ENCODE assay signal across 36 cellular contexts in genomic region chr7:108158766-108159165, GRCh38. TPM values are rescaled to one million over a fixed set of nuclear protein-coding genes. Genes with fewer than 3 reads are reported as not detected.
DNase-seq lines count a peak whose midpoint lies in the region; ATAC-seq and TF ChIP-seq lines count a peak whose summit lies in the region.
"Had no signal": no experiment of that assay in that cellular context is flagged by ENCODE, and none has a peak within 500 bp of the region (broad histone marks: within the 10 kb centered on the region; RNA-seq: fewer than 3 reads in every experiment).

No MANE protein-coding gene starts in this region.

- no peak overlapping the region for H3K27ac ChIP-seq in left ventricle myocardium inferior (replicated peaks)
- H3K27ac ChIP-seq: gastrocnemius medialis, testis had no signal

- no peaks in the 10 kb centered on the region for H3K36me3 ChIP-seq in left ventricle myocardium inferior
- H3K36me3 ChIP-seq: gastrocnemius medialis had no signal

- no peaks in the 10 kb centered on the region for H3K4me1 ChIP-seq in left ventricle myocardium inferior
- H3K4me1 ChIP-seq: BE2C, gastrocnemius medialis, testis had no signal

- H3K9me3 Mint-ChIP-seq in naive thymus-derived CD8-positive, alpha-beta T cell: peaks cover 0 to 8% (median 0%) of the 10 kb centered on the region in 9 donors
- H3K9me3 Mint-ChIP-seq: activated CD4-positive, alpha-beta T cell treated with anti-CD3 and anti-CD28 coated beads, Interleukin-2, amount 10 ng/mL, durations not matched to agents 7 days and 5 days; CD8-positive, alpha-beta T cell; T-helper 1 cell treated with Interleukin-12 subunit alpha and Interleukin-12 subunit beta and Interleukin-4 antibody, amounts not matched to agents 30 μg/mL and 1 μg/mL, for 36 hours had no signal

- intact Hi-C loops in left ventricle myocardium inferior (cut with micrococcal nuclease): no loop called here

- peaks cover 8% of the 10 kb centered on the region for H3K27me3 ChIP-seq in left ventricle myocardium inferior (ENCODE audit: low read depth)
- H3K27me3 ChIP-seq: BE2C, gastrocnemius medialis, testis had no signal

- H3K36me3 Mint-ChIP-seq in naive thymus-derived CD8-positive, alpha-beta T cell: peaks cover 0 to 41% (median 33%) of the 10 kb centered on the region in 3 donors

- H3K4me1 Mint-ChIP-seq in naive thymus-derived CD8-positive, alpha-beta T cell: peaks cover 0 to 3% (median 0%) of the 10 kb centered on the region in 4 donors
- H3K4me1 Mint-ChIP-seq: activated CD4-positive, alpha-beta T cell treated with anti-CD3 and anti-CD28 coated beads, Interleukin-2, amount 10 ng/mL, durations not matched to agents 7 days and 5 days had no signal

- H3K4me3 ChIP-seq in epithelial cell of esophagus (ENCODE audit: low read length) (no peak overlapping the region), left ventricle myocardium inferior (no peak overlapping the region)
- H3K4me3 ChIP-seq: gastrocnemius medialis, testis had no signal

- DNase-seq in AG20443 (ENCODE audit: low spot score): peak; percentile 11
- DNase-seq in M059J (ENCODE audit: low read depth): peak; percentile 17
- DNase-seq in epithelial cell of esophagus (ENCODE audit: low read depth): peak; percentile 78
- DNase-seq in kidney glomerular epithelial cell (lab: John Stamatoyannopoulos, UW): peak; percentile 38
- no peak for DNase-seq in naive thymus-derived CD8-positive, alpha-beta T cell
- DNase-seq in left ventricle myocardium inferior: no peak
- DNase-seq in NCI-H446 (lab: John Stamatoyannopoulos, UW): no peak
- DNase-seq: activated B cell treated with CpG ODN at 0.5 μM for 24 hours; activated CD4-positive, alpha-beta T cell treated with anti-CD3 and anti-CD28 coated beads, Interleukin-2, amount 10 ng/mL, durations not matched to agents 7 days and 5 days; activated effector memory CD4-positive, alpha-beta T cell treated with anti-CD3 and anti-CD28 coated beads, Interleukin-2, amount 50 U/mL, for 16 hours; activated T-cell treated with anti-CD3 and anti-CD28 coated beads, Interleukin-2, amount 50 U/mL, for 24 hours; aorta; BE2C; caudate nucleus; CD8-positive, alpha-beta T cell; cortex of kidney; effector memory CD8-positive, alpha-beta T cell; gastrocnemius medialis; IMR-90; left colon; mesendoderm; NCI-H1092 treated with DMSO at 0.1 percent for 48 hours; NCI-H187; NCI-H510A treated with DMSO at 0.1 percent for 48 hours; posterior cingulate gyrus; right cardiac atrium; SK-N-SH; stimulated activated CD4-positive, alpha-beta T cell treated with anti-CD3 and anti-CD28 coated beads, Interleukin-1b, Interleukin-23, amount 100 ng/mL, for 48 hours; stimulated activated naive CD4-positive, alpha-beta T cell treated with Interleukin-2 at 50 U/mL for 16 hours; testis had no signal

- ATAC-seq in GM21825 (IDR thresholded peaks at IDR 0.05; ENCODE audit: unreplicated experiment): no peak
- ATAC-seq in naive thymus-derived CD8-positive, alpha-beta T cell: no peak
- ATAC-seq: CD8-positive, alpha-beta T cell; effector memory CD8-positive, alpha-beta T cell; gastrocnemius medialis; HCT116; left colon; right cardiac atrium; Right ventricle myocardium inferior had no signal

- no peak overlapping the region for H3K4me3 Mint-ChIP-seq in naive thymus-derived CD8-positive, alpha-beta T cell
- H3K4me3 Mint-ChIP-seq: activated B cell treated with CpG ODN at 0.5 μM for 24 hours; activated CD4-positive, alpha-beta T cell treated with anti-CD3 and anti-CD28 coated beads, Interleukin-2, amount 10 ng/mL, durations not matched to agents 7 days and 5 days; activated naive CD8-positive, alpha-beta T cell; activated T-cell treated with anti-CD3 and anti-CD28 coated beads, Interleukin-2, amount 50 U/mL, for 24 hours; CD8-positive, alpha-beta T cell; effector memory CD8-positive, alpha-beta T cell; T-helper 1 cell treated with Interleukin-12 subunit alpha and Interleukin-12 subunit beta and Interleukin-4 antibody, amounts not matched to agents 30 μg/mL and 1 μg/mL, for 36 hours had no signal

- H3K9me3 ChIP-seq in left ventricle myocardium inferior (replicated peaks): no peaks in the 10 kb centered on the region
- H3K9me3 ChIP-seq: BE2C, gastrocnemius medialis, SK-N-SH, testis had no signal

- TF ChIP-seq CTCF in epithelial cell of esophagus (IDR thresholded peaks at IDR 0.05; ENCODE audit: insufficient read depth, low read depth, low read length, missing control alignments): no peak
- TF ChIP-seq CTCF in left ventricle myocardium inferior (IDR thresholded peaks at IDR 0.05; ENCODE audit: borderline replicate concordance): no peak

- peaks cover 0 to 6% (median 0%) of the 10 kb centered on the region in 5 donors for H3K27me3 Mint-ChIP-seq in naive thymus-derived CD8-positive, alpha-beta T cell
- H3K27me3 Mint-ChIP-seq: activated naive CD8-positive, alpha-beta T cell had no signal

- no peak overlapping the region for H3K27ac Mint-ChIP-seq in naive thymus-derived CD8-positive, alpha-beta T cell
- H3K27ac Mint-ChIP-seq: activated B cell treated with CpG ODN at 0.5 μM for 24 hours; activated CD4-positive, alpha-beta T cell treated with anti-CD3 and anti-CD28 coated beads, Interleukin-2, amount 10 ng/mL, durations not matched to agents 7 days and 5 days; activated naive CD8-positive, alpha-beta T cell; activated T-cell treated with anti-CD3 and anti-CD28 coated beads, Interleukin-2, amount 50 U/mL, for 24 hours; CD8-positive, alpha-beta T cell; effector memory CD8-positive, alpha-beta T cell; T-helper 1 cell treated with Interleukin-12 subunit alpha and Interleukin-12 subunit beta and Interleukin-4 antibody, amounts not matched to agents 30 μg/mL and 1 μg/mL, for 36 hours had no signal

- POLR2A ChIA-PET in naive thymus-derived CD8-positive, alpha-beta T cell (lab: Charles Lee): no interaction called here

RNA-seq across cellular contexts. Expression of gene LAMB4, which starts 28.6 kb away (rescaled TPM):
- total RNA-seq in M059J (2014; rRNA removed; shearing (Covaris generic)): 0.30 and 0.39 TPM in 2 replicates
- total RNA-seq in naive thymus-derived CD8-positive, alpha-beta T cell: 1 to 10 TPM in 1 of 2 experiments, under 1 TPM in 1; 0.27 to 1.4 TPM
- polyA plus RNA-seq in naive thymus-derived CD8-positive, alpha-beta T cell: not detected
- total RNA-seq in left ventricle myocardium inferior: 0.33 TPM
- total RNA-seq: activated B cell treated with CpG ODN at 0.5 μM for 24 hours; activated CD4-positive, alpha-beta T cell treated with anti-CD3 and anti-CD28 coated beads, Interleukin-2, amount 10 ng/mL, durations not matched to agents 7 days and 5 days; Daoy had no signal
- polyA plus RNA-seq: aorta had no signal

Comparison
In these comparisons a context has a peak if more than half of its experiments do, and no peak if none do; other contexts are left out.
1. DNase-seq: peak in AG20443 (single experiment), M059J (single experiment), epithelial cell of esophagus (single experiment) and kidney glomerular epithelial cell (single experiment); none in naive thymus-derived CD8-positive, alpha-beta T cell (0 of 10), left ventricle myocardium inferior (single experiment) and NCI-H446 (0 of 2).